In genomic region chr10:70479161-70479531, GRCh38 we compare ENCODE assay signal across 10 cellular contexts. TPM values are rescaled to one million over a fixed set of nuclear protein-coding genes. Genes with fewer than 3 reads are reported as not detected.
DNase-seq lines count a peak whose midpoint lies in the region; ATAC-seq and TF ChIP-seq lines count a peak whose summit lies in the region.
"Had no signal": no experiment of that assay in that cellular context is flagged by ENCODE, and none has a peak within 500 bp of the region (broad histone marks: within the 10 kb centered on the region; RNA-seq: fewer than 3 reads in every experiment).

No MANE protein-coding gene starts in this region.

- H3K4me3 ChIP-seq in HAP-1, result peak overlapping the region; percentile 66
- H3K4me3 ChIP-seq in iPS-18a (ENCODE audit: low read length), result peak overlapping the region; percentile 69
- peak overlapping the region; percentile 56 for H3K4me3 ChIP-seq in smooth muscle cell

- H3K27me3 ChIP-seq in HAP-1 (ENCODE audit: low read depth) (no peaks in the 10 kb centered on the region), iPS-18a (ENCODE audit: control insufficient read depth, insufficient read depth, low read length) (peaks cover 14% of the 10 kb centered on the region), smooth muscle cell (ENCODE audit: low read depth) (peaks cover 6% of the 10 kb centered on the region)

- H3K36me3 ChIP-seq in HAP-1 (replicated peaks) (0 out of 2 replicates have a peak, but pooled peaks cover 2% of the 10 kb centered on the region), iPS-18a (ENCODE audit: control insufficient read depth, low read depth, low read length) (no peaks in the 10 kb centered on the region), smooth muscle cell (ENCODE audit: low read depth) (no peaks in the 10 kb centered on the region)

- H3K4me1 Mint-ChIP-seq in T-helper 17 cell, result peaks cover 35% of the 10 kb centered on the region
- H3K4me1 Mint-ChIP-seq in activated CD4-positive, alpha-beta memory T cell treated with anti-CD3 and anti-CD28 coated beads, Interleukin-2, amount 10 ng/mL, durations not matched to agents 7 days and 5 days, result peaks cover 32% of the 10 kb centered on the region

- no peak overlapping the region for H3K27ac Mint-ChIP-seq in T-helper 17 cell
- no peak overlapping the region for H3K27ac Mint-ChIP-seq in activated CD4-positive, alpha-beta memory T cell treated with anti-CD3 and anti-CD28 coated beads, Interleukin-2, amount 10 ng/mL, durations not matched to agents 7 days and 5 days

- DNase-seq in HAP-1 (ENCODE audit: low spot score in 2 of 2) (peak in 1 of 2 experiments; percentile 47), T-helper 17 cell (no peak), smooth muscle cell (lab: John Stamatoyannopoulos, UW; ENCODE audit: unreplicated experiment) (no peak), HK-2 (ENCODE audit: unreplicated experiment) (no peak), NCI-H1105 treated with DMSO at 0.1 percent for 48 hours (lab: John Stamatoyannopoulos, UW) (no peak), SW 1271 (lab: John Stamatoyannopoulos, UW) (no peak)
- DNase-seq in activated CD4-positive, alpha-beta memory T cell treated with anti-CD3 and anti-CD28 coated beads, Interleukin-2, amount 10 ng/mL, durations not matched to agents 7 days and 5 days, result no peak

- ATAC-seq in T-helper 17 cell, result no peak

- no peaks in the 10 kb centered on the region for H3K9me3 Mint-ChIP-seq in activated CD4-positive, alpha-beta memory T cell treated with anti-CD3 and anti-CD28 coated beads, Interleukin-2, amount 10 ng/mL, durations not matched to agents 7 days and 5 days

- H3K27ac ChIP-seq in iPS-18a (ENCODE audit: low read length), result no peak overlapping the region
- no peak overlapping the region for H3K27ac ChIP-seq in smooth muscle cell (ENCODE audit: low read depth)

- H3K9me3 ChIP-seq in HAP-1 (no peaks in the 10 kb centered on the region), T-helper 17 cell (ENCODE audit: control insufficient read depth, low read length, poor library complexity, severe bottlenecking) (no peaks in the 10 kb centered on the region), iPS-18a (ENCODE audit: control insufficient read depth, low read depth, low read length) (no peaks in the 10 kb centered on the region), smooth muscle cell (replicated peaks; ENCODE audit: low read depth) (no peaks in the 10 kb centered on the region)

- POLR2A ChIA-PET in activated CD4-positive, alpha-beta memory T cell treated with anti-CD3 and anti-CD28 coated beads, Interleukin-2, amount 10 ng/mL, durations not matched to agents 7 days and 5 days (lab: Charles Lee), result no interaction called here

- peak overlapping the region; percentile 53 for H3K9ac ChIP-seq in iPS-18a (ENCODE audit: low read length)
- no peak overlapping the region for H3K9ac ChIP-seq in smooth muscle cell (ENCODE audit: low read depth)

- CTCF ChIA-PET in activated CD4-positive, alpha-beta memory T cell treated with anti-CD3 and anti-CD28 coated beads, Interleukin-2, amount 10 ng/mL, durations not matched to agents 7 days and 5 days (lab: Charles Lee), result interaction anchor here (1.0 kb wide), 1 partner anchor 18 kb away, joined by 5 read pairs; no protein-coding TSS in a partner anchor

- H3K4me3 Mint-ChIP-seq in T-helper 17 cell, result peak overlapping the region; percentile 49
- H3K4me3 Mint-ChIP-seq in activated CD4-positive, alpha-beta memory T cell treated with anti-CD3 and anti-CD28 coated beads, Interleukin-2, amount 10 ng/mL, durations not matched to agents 7 days and 5 days, result no peak overlapping the region

- TF ChIP-seq CTCF in smooth muscle cell (IDR thresholded peaks at IDR 0.05; ENCODE audit: borderline replicate concordance, insufficient read depth, poor library complexity, severe bottlenecking), result no peak

- peaks cover 3% of the 10 kb centered on the region for H3K36me3 Mint-ChIP-seq in T-helper 17 cell (ENCODE audit: low read depth)
- no peaks in the 10 kb centered on the region for H3K36me3 Mint-ChIP-seq in activated CD4-positive, alpha-beta memory T cell treated with anti-CD3 and anti-CD28 coated beads, Interleukin-2, amount 10 ng/mL, durations not matched to agents 7 days and 5 days (ENCODE audit: low read depth)

- H3K4me2 ChIP-seq in smooth muscle cell, result peak overlapping the region; percentile 92

- no peaks in the 10 kb centered on the region for H4K20me1 ChIP-seq in smooth muscle cell (ENCODE audit: low read depth)

- H3F3A ChIP-seq in smooth muscle cell (ENCODE audit: low read depth), result peaks cover 7% of the 10 kb centered on the region

- peaks cover 9% of the 10 kb centered on the region for H3K27me3 Mint-ChIP-seq in T-helper 17 cell
- peaks cover 58% of the 10 kb centered on the region for H3K27me3 Mint-ChIP-seq in activated CD4-positive, alpha-beta memory T cell treated with anti-CD3 and anti-CD28 coated beads, Interleukin-2, amount 10 ng/mL, durations not matched to agents 7 days and 5 days

- 30% methylated on average over 9 of the region's 9 CpGs for WGBS in smooth muscle cell (ENCODE audit: low lambda C conversion rate)

- in situ Hi-C loops in HAP-1 (cut with MboI; ENCODE audit: low sequenced_read_pairs), result no loop called here

- no peaks in the 10 kb centered on the region for H3K79me2 ChIP-seq in smooth muscle cell (ENCODE audit: low read depth)

- H3K4me1 ChIP-seq in HAP-1 (peaks cover 9% of the 10 kb centered on the region), iPS-18a (ENCODE audit: control insufficient read depth, low read depth, low read length) (peaks cover 20% of the 10 kb centered on the region), smooth muscle cell (ENCODE audit: low read depth) (peaks cover 9% of the 10 kb centered on the region)

- H2AFZ ChIP-seq in smooth muscle cell (ENCODE audit: low read depth), result peak overlapping the region; percentile 75

RNA-seq across cellular contexts. Expression of gene PALD1, which starts 0.6 kb away (rescaled TPM):
- total RNA-seq in T-helper 17 cell (under 1 TPM; 0.07 to 0.13 TPM), smooth muscle cell (1.4 and 1.5 TPM in 2 replicates)
- 0.73 and 2.2 TPM in 2 replicates for polyA plus RNA-seq in smooth muscle cell
- under 1 TPM; 0.08 to 0.15 TPM for total RNA-seq in activated CD4-positive, alpha-beta memory T cell treated with anti-CD3 and anti-CD28 coated beads, Interleukin-2, amount 10 ng/mL, durations not matched to agents 7 days and 5 days

RNA-seq across cellular contexts. Expression of gene NODAL, which starts 37.7 kb away (rescaled TPM):
- total RNA-seq in T-helper 17 cell (not detected), smooth muscle cell (not detected in 2 replicates)
- polyA plus RNA-seq in smooth muscle cell, result 0.63 and 0.81 TPM in 2 replicates
- under 1 TPM in 1 of 2 experiments, not detected in 1; 0.25 TPM for total RNA-seq in activated CD4-positive, alpha-beta memory T cell treated with anti-CD3 and anti-CD28 coated beads, Interleukin-2, amount 10 ng/mL, durations not matched to agents 7 days and 5 days
- total RNA-seq: glomerular endothelial cell, SK-MEL-5 had no signal
